13 cellular contexts compared by ENCODE assay signal in genomic region chr10:89699581-89700064, GRCh38. TPM values are rescaled to one million over a fixed set of nuclear protein-coding genes. Genes with fewer than 3 reads are reported as not detected.
DNase-seq lines count a peak whose midpoint lies in the region; ATAC-seq, FAIRE-seq and TF ChIP-seq lines count a peak whose summit lies in the region.
"Had no signal": no experiment of that assay in that cellular context is flagged by ENCODE, and none has a peak within 500 bp of the region (broad histone marks: within the 10 kb centered on the region; RNA-seq: fewer than 3 reads in every experiment).

No MANE protein-coding gene starts in this region.

- DNase-seq in CD4-positive, alpha-beta T cell, result no peak
- no peak for DNase-seq in H9
- DNase-seq in activated CD8-positive, alpha-beta T cell treated with anti-CD3 and anti-CD28 coated beads for 36 hours, result no peak
- peak; percentile 95 for DNase-seq in HepG2 (ENCODE audit: low spot score)
- DNase-seq in pons (ENCODE audit: low spot score), result no peak
- DNase-seq in ureter (ENCODE audit: low spot score), result no peak
- DNase-seq: activated effector memory CD4-positive, alpha-beta T cell treated with Interleukin-2 at 50 U/mL for 16 hours; DMS53; mesendoderm; NCI-H187 had no signal

- no peak for ATAC-seq in CD4-positive, alpha-beta T cell (ENCODE audit: poor library complexity)
- no peak for ATAC-seq in activated CD8-positive, alpha-beta T cell treated with anti-CD3 and anti-CD28 coated beads for 36 hours
- ATAC-seq in HepG2 (peak; percentile 77), HG02973 (IDR thresholded peaks at IDR 0.05; ENCODE audit: unreplicated experiment) (no peak), GM18505 (IDR thresholded peaks at IDR 0.05; ENCODE audit: unreplicated experiment) (no peak)

- BruUV-seq in HepG2 (replicated peaks; lab: Mats Ljungman, UMichigan), result no TSS peak

- peaks cover 4% of the 10 kb centered on the region for H3K79me1 ChIP-seq in H9 (ENCODE audit: insufficient read depth, low read depth, low read length, poor library complexity, severe bottlenecking)

- H3K23ac ChIP-seq in H9 (ENCODE audit: insufficient read length, low read depth, low read length), result no peak overlapping the region

- H3K4me2 ChIP-seq in H9 (ENCODE audit: insufficient read depth, insufficient read length, low read length) (no peak overlapping the region), HepG2 (ENCODE audit: low read depth, low read length) (peak overlapping the region; percentile 86)

- H3K36me3 ChIP-seq in HepG2 (replicated peaks in 1 of 2; ENCODE audit: control insufficient read depth in 1 of 2, insufficient read depth in 2 of 2, low read length in 2 of 2), result no peaks in the 10 kb centered on the region

- no peak overlapping the region for H3K14ac ChIP-seq in H9 (ENCODE audit: insufficient read depth, low read length)

- H3K4me1 Mint-ChIP-seq in CD4-positive, alpha-beta T cell (ENCODE audit: low read depth), result peaks cover 28% of the 10 kb centered on the region
- peaks cover 42 to 49% of the 10 kb centered on the region in 2 experiments for H3K4me1 Mint-ChIP-seq in H9
- peaks cover 23% of the 10 kb centered on the region for H3K4me1 Mint-ChIP-seq in activated CD8-positive, alpha-beta T cell treated with anti-CD3 and anti-CD28 coated beads for 36 hours (ENCODE audit: low read depth)

- in situ Hi-C loops in HepG2 (cut with HindIII; ENCODE audit: extremely low pct_ligation_motif_present, low pct_unique_long_range_greater_than_20kb), result loop anchor here (5.0 kb wide), 1 partner anchor 52 kb away; the partner anchor contains the start of gene PANK1

- H3K4me1 ChIP-seq in H9 (ENCODE audit: insufficient read depth, low read length) (no peaks in the 10 kb centered on the region; the same call in 1 of the 2 replicates), HepG2 (ENCODE audit: insufficient read depth, low read length) (peaks cover 56% of the 10 kb centered on the region)

- no peak overlapping the region for H3K18ac ChIP-seq in H9 (ENCODE audit: insufficient read length, low read depth, low read length)

- H2AFZ ChIP-seq in H9 (ENCODE audit: low read length) (no peak overlapping the region), HepG2 (ENCODE audit: low read length) (peak overlapping the region; percentile 24)

- H3K4me3 Mint-ChIP-seq in CD4-positive, alpha-beta T cell, result peak overlapping the region; percentile 69
- H3K4me3 Mint-ChIP-seq in H9, result peak overlapping the region; percentile 5 to 30; a peak in 4 of 5 replicates
- peak overlapping the region; percentile 46 for H3K4me3 Mint-ChIP-seq in activated CD8-positive, alpha-beta T cell treated with anti-CD3 and anti-CD28 coated beads for 36 hours
- H3K4me3 Mint-ChIP-seq: dendritic cell treated with granulocyte-macrophage colony-stimulating factor and Interleukin-4, amounts not matched to agents 40 ng/mL and 50 ng/mL, for 4 days had no signal

- no peak overlapping the region for H3K56ac ChIP-seq in H9 (ENCODE audit: insufficient read length, low read depth, low read length)

- H2BK20ac ChIP-seq in H9 (ENCODE audit: low read depth, low read length, poor library complexity, severe bottlenecking), result no peak overlapping the region

- no peak overlapping the region for H2BK15ac ChIP-seq in H9 (ENCODE audit: low read depth, low read length)

- no peaks in the 10 kb centered on the region for H3K9me3 Mint-ChIP-seq in CD4-positive, alpha-beta T cell
- no peaks in the 10 kb centered on the region; a peak in 1 of 5 replicates for H3K9me3 Mint-ChIP-seq in H9
- no peaks in the 10 kb centered on the region for H3K9me3 Mint-ChIP-seq in activated CD8-positive, alpha-beta T cell treated with anti-CD3 and anti-CD28 coated beads for 36 hours
- H3K9me3 Mint-ChIP-seq: dendritic cell treated with granulocyte-macrophage colony-stimulating factor and Interleukin-4, amounts not matched to agents 40 ng/mL and 50 ng/mL, for 4 days had no signal

- peaks cover 8% of the 10 kb centered on the region for H3K36me3 Mint-ChIP-seq in CD4-positive, alpha-beta T cell (ENCODE audit: low read depth)
- peaks cover 3 to 8% (median 4%) of the 10 kb centered on the region in 3 experiments; a peak in 6 of 7 replicates for H3K36me3 Mint-ChIP-seq in H9 (ENCODE audit: insufficient read depth in 1 of 3, low read depth in 3 of 3)
- peaks cover 2% of the 10 kb centered on the region for H3K36me3 Mint-ChIP-seq in activated CD8-positive, alpha-beta T cell treated with anti-CD3 and anti-CD28 coated beads for 36 hours (ENCODE audit: low read depth)

- peak overlapping the region; percentile 82 to 94 (median 93); a peak in 5 of 6 replicates for H3K4me3 ChIP-seq in HepG2 (replicated peaks in 1 of 3; ENCODE audit: insufficient read depth in 1 of 3, low read depth in 2 of 3, low read length in 3 of 3)

- TF ChIP-seq RAD21 in HepG2 (CRISPR knock-in tag; IDR thresholded peaks at IDR 0.05), result no peak

- H3K27me3 ChIP-seq in CD4-positive, alpha-beta T cell (ENCODE audit: control insufficient read depth, insufficient read depth, low read length), result no peaks in the 10 kb centered on the region
- H3K27me3 ChIP-seq in H9 (ENCODE audit: insufficient read depth, low read length) (no peaks in the 10 kb centered on the region), HepG2 (ENCODE audit: control insufficient read depth in 1 of 2, insufficient read depth in 2 of 2, low read length in 2 of 2) (peaks cover 0 to 7% of the 10 kb centered on the region in 2 experiments; a peak in 1 of 5 replicates)

- CTCF ChIA-PET in CD4-positive, alpha-beta T cell (lab: Charles Lee), result no interaction called here
- CTCF ChIA-PET in activated CD8-positive, alpha-beta T cell treated with anti-CD3 and anti-CD28 coated beads for 36 hours (lab: Charles Lee), result no interaction called here
- CTCF ChIA-PET in HepG2 (lab: Yijun Ruan, JAX; ENCODE audit: low intra/inter-chr PET ratio, low total read pairs), result no interaction called here

- POLR2A ChIA-PET in CD4-positive, alpha-beta T cell (lab: Charles Lee), result no interaction called here
- POLR2A ChIA-PET in activated CD8-positive, alpha-beta T cell treated with anti-CD3 and anti-CD28 coated beads for 36 hours (lab: Charles Lee), result no interaction called here
- POLR2A ChIA-PET in HepG2 (lab: Yijun Ruan, JAX), result interaction anchor here (1.1 to 3.8 kb wide), 4 partner anchors 44 to 67 kb away, joined by 3 to 41 read pairs (median 8); no protein-coding TSS in a partner anchor

- H3K27ac Mint-ChIP-seq in CD4-positive, alpha-beta T cell, result no peak overlapping the region
- no peak overlapping the region for H3K27ac Mint-ChIP-seq in H9
- H3K27ac Mint-ChIP-seq in activated CD8-positive, alpha-beta T cell treated with anti-CD3 and anti-CD28 coated beads for 36 hours, result no peak overlapping the region

- intact Hi-C loops in CD4-positive, alpha-beta T cell (cut with DNase I, micrococcal nuclease), result loop anchor here (2.0 to 10.0 kb wide), 9 partner anchors 55 to 1885 kb away; partner anchors contain the start of genes LIPA (in 2 of the 2), ATAD1 (in 1 of the 2), IFIT5 (in 1 of the 2) and PANK1 (in 1 of the 2)
- intact Hi-C loops in activated CD8-positive, alpha-beta T cell treated with anti-CD3 and anti-CD28 coated beads for 36 hours (cut with micrococcal nuclease), result loop anchor here (5.0 kb wide), 2 partner anchors 52 to 447 kb away; partner anchors contain the start of genes LIPA and PANK1
- intact Hi-C loops in HepG2 (cut with micrococcal nuclease; ENCODE audit: unreplicated experiment), result loop anchor here (2.0 kb wide), 2 partner anchors 125 to 273 kb away; no protein-coding TSS in a partner anchor

- TF ChIP-seq EP300 in HepG2 (IDR thresholded peaks at IDR 0.05; ENCODE audit: low read depth in 2 of 2, low read length in 2 of 2) (peak; percentile 38 to 82; a peak in 3 of 4 replicates), HepG2 (CRISPR knock-in tag; IDR thresholded peaks at IDR 0.05; ENCODE audit: borderline replicate concordance) (peak; percentile 58; the same call in 1 of the 2 replicates)

- no peak overlapping the region for H4K8ac ChIP-seq in H9 (replicated peaks; ENCODE audit: insufficient read length, low read depth, low read length)

- no peaks in the 10 kb centered on the region for H3K23me2 ChIP-seq in H9 (ENCODE audit: insufficient read length, low read depth, low read length, poor library complexity, severe bottlenecking)

- H3K79me2 ChIP-seq in H9 (ENCODE audit: insufficient read depth, low read length) (peaks cover 22% of the 10 kb centered on the region; the same call in 1 of the 2 replicates), HepG2 (ENCODE audit: insufficient read depth, low read length) (peaks cover 38% of the 10 kb centered on the region)

- no peak overlapping the region for H3K4ac ChIP-seq in H9 (ENCODE audit: low read depth, low read length)

- TF ChIP-seq CTCF in CD4-positive, alpha-beta T cell (IDR thresholded peaks at IDR 0.05), result no peak
- no peak for TF ChIP-seq CTCF in H9 (conservative IDR thresholded peaks at IDR 0.05)
- no peak for TF ChIP-seq CTCF in activated CD8-positive, alpha-beta T cell treated with anti-CD3 and anti-CD28 coated beads for 36 hours (IDR thresholded peaks at IDR 0.05)
- 0 out of 2 replicates have a peak, but pooled peaks have one; percentile 12 for TF ChIP-seq CTCF in HepG2 (CRISPR knock-in tag; IDR thresholded peaks at IDR 0.05)

- no peaks in the 10 kb centered on the region for H3K9me3 ChIP-seq in CD4-positive, alpha-beta T cell (ENCODE audit: control insufficient read depth, low read length)
- H3K9me3 ChIP-seq in H9 (ENCODE audit: control insufficient read depth, low read depth, low read length) (no peaks in the 10 kb centered on the region), HepG2 (ENCODE audit: low read length) (no peaks in the 10 kb centered on the region)

- no peak overlapping the region for H2BK120ac ChIP-seq in H9 (ENCODE audit: low read depth, low read length, poor library complexity, severe bottlenecking)

- H4K5ac ChIP-seq in H9 (ENCODE audit: insufficient read length, low read depth, low read length), result no peak overlapping the region

- H4K91ac ChIP-seq in H9 (ENCODE audit: insufficient read length, low read depth, low read length), result no peak overlapping the region

- no CpG with 5 or more reads among the region's 2 CpGs for WGBS in H9 (ENCODE audit: extremely low coverage, insufficient read length, low lambda C conversion rate)
- WGBS in HepG2 (ENCODE audit: low lambda C conversion rate), result 0% methylated on average over 2 of the region's 2 CpGs

- no peaks in the 10 kb centered on the region for H3K27me3 Mint-ChIP-seq in CD4-positive, alpha-beta T cell
- H3K27me3 Mint-ChIP-seq in H9 (ENCODE audit: low read depth), result no peaks in the 10 kb centered on the region
- H3K27me3 Mint-ChIP-seq in activated CD8-positive, alpha-beta T cell treated with anti-CD3 and anti-CD28 coated beads for 36 hours, result no peaks in the 10 kb centered on the region
- H3K27me3 Mint-ChIP-seq: dendritic cell treated with granulocyte-macrophage colony-stimulating factor and Interleukin-4, amounts not matched to agents 40 ng/mL and 50 ng/mL, for 4 days had no signal

- no peak overlapping the region for H3K9ac ChIP-seq in H9 (ENCODE audit: extremely low read depth, insufficient read length, low read length)
- peak overlapping the region; percentile 81 for H3K9ac ChIP-seq in HepG2 (ENCODE audit: insufficient read depth, low read depth, low read length)

- no peak overlapping the region for H3K27ac ChIP-seq in CD4-positive, alpha-beta T cell (ENCODE audit: low read depth, low read length)
- H3K27ac ChIP-seq in H9 (ENCODE audit: insufficient read length, low read depth, low read length) (no peak overlapping the region), HepG2 (ENCODE audit: extremely low read length, insufficient read depth, low read length) (peak overlapping the region; percentile 91)

- H4K20me1 ChIP-seq in H9 (ENCODE audit: control insufficient read depth, insufficient read depth, insufficient read length) (no peaks in the 10 kb centered on the region), HepG2 (ENCODE audit: insufficient read depth, low read length) (no peaks in the 10 kb centered on the region)

- TF ChIP-seq POLR2A in HepG2 (IDR thresholded peaks at IDR 0.05; ENCODE audit: insufficient read depth in 1 of 2, low read depth in 2 of 2, low read length in 2 of 2) (no peak; a peak in 1 of 4 replicates), GM18505 (IDR thresholded peaks at IDR 0.05; ENCODE audit: borderline replicate concordance, extremely low read depth, insufficient read depth, insufficient read length) (no peak)

- peak; percentile 93 for FAIRE-seq in HepG2 (lab: Jason Lieb, UNC)

- H2BK12ac ChIP-seq in H9 (ENCODE audit: insufficient read length, low read depth, low read length), result no peak overlapping the region

- no peak overlapping the region for H3T11ph ChIP-seq in H9 (ENCODE audit: low read length)

- H2BK5ac ChIP-seq in H9 (ENCODE audit: insufficient read length, low read length), result no peak overlapping the region

- H2AK5ac ChIP-seq in H9 (ENCODE audit: insufficient read length, low read length), result no peak overlapping the region

RNA-seq across cellular contexts. Expression of gene KIF20B, which starts 1.8 kb away (rescaled TPM):
- 10 to 100 TPM; 17.1 to 18.4 TPM for total RNA-seq in CD4-positive, alpha-beta T cell
- total RNA-seq in H9 (2021) (59.1 and 59.7 TPM in 2 replicates), HepG2 (2016; rRNA removed; fragmentation: Illumina TruSeq; extraction: Trizol) (38.6 and 83.9 TPM in 2 replicates), ureter (7.4 TPM)
- total RNA-seq in activated CD8-positive, alpha-beta T cell treated with anti-CD3 and anti-CD28 coated beads for 36 hours, result 10 to 100 TPM; 58.1 to 63.2 TPM
- total RNA-seq in HepG2 (2016; cell fraction: cytosol; rRNA removed; fragmentation: Illumina TruSeq; extraction: Trizol; ENCODE audit: low read depth), result 21.6 and 26.9 TPM in 2 replicates
- total RNA-seq in HepG2 (2016; cell fraction: insoluble cytoplasmic fraction; rRNA removed; fragmentation: Illumina TruSeq; extraction: Trizol), result 33.9 and 79.2 TPM in 2 replicates
- 14.5 and 17.8 TPM in 2 replicates for total RNA-seq in HepG2 (2016; cell fraction: membrane; rRNA removed; fragmentation: Illumina TruSeq; extraction: Trizol)
- 56.9 and 63.7 TPM in 2 replicates for total RNA-seq in HepG2 (2016; cell fraction: nucleus; rRNA removed; fragmentation: Illumina TruSeq; extraction: Trizol)
- polyA plus RNA-seq in HepG2 (2011; rRNA removed), result 1.8 and 3.5 TPM in 2 replicates
- 0.83 and 1.0 TPM in 2 replicates for polyA plus RNA-seq in HepG2 (2011; cell fraction: cytosol; rRNA removed)
- polyA plus RNA-seq in HepG2 (2011; cell fraction: nucleus; rRNA removed), result 1.9 and 2.6 TPM in 2 replicates
- polyA plus RNA-seq in HepG2 (2012), result 4.1 and 9.6 TPM in 2 replicates
- polyA plus RNA-seq in HepG2 (2016; cell fraction: cytosol; fragmentation: Illumina TruSeq; extraction: Trizol; ENCODE audit: low read depth), result 0.58 and 0.72 TPM in 2 replicates
- 32.9 and 35.2 TPM in 2 replicates for polyA plus RNA-seq in HepG2 (2016; cell fraction: insoluble cytoplasmic fraction; fragmentation: Illumina TruSeq; extraction: Trizol; ENCODE audit: low read depth)
- 1.9 and 2.7 TPM in 2 replicates for polyA plus RNA-seq in HepG2 (2016; cell fraction: membrane; fragmentation: Illumina TruSeq; extraction: Trizol; ENCODE audit: low read depth)
- 29.1 and 31.9 TPM in 2 replicates for polyA plus RNA-seq in HepG2 (2016; cell fraction: nucleus; fragmentation: Illumina TruSeq; extraction: Trizol; ENCODE audit: insufficient read depth, low read depth)
- 3.3 and 14.6 TPM in 2 replicates for polyA minus RNA-seq in HepG2 (2011; rRNA and poly(A)+ RNA removed; ENCODE audit: low replicate concordance)
- 4.2 and 4.9 TPM in 2 replicates for polyA minus RNA-seq in HepG2 (2011; cell fraction: cytosol; rRNA and poly(A)+ RNA removed)
- 12.7 and 17.1 TPM in 2 replicates for polyA minus RNA-seq in HepG2 (2011; cell fraction: nucleus; rRNA and poly(A)+ RNA removed)

RNA-seq across cellular contexts. Expression of gene PANK1, which starts 54.6 kb away (rescaled TPM):
- total RNA-seq in CD4-positive, alpha-beta T cell, result under 1 TPM; 0.55 to 0.61 TPM
- total RNA-seq in H9 (2021), result 33.2 and 35.7 TPM in 2 replicates
- total RNA-seq in activated CD8-positive, alpha-beta T cell treated with anti-CD3 and anti-CD28 coated beads for 36 hours, result 1 to 10 TPM; 2.3 to 3.9 TPM
- total RNA-seq in HepG2 (2016; rRNA removed; fragmentation: Illumina TruSeq; extraction: Trizol), result 33.3 and 46.5 TPM in 2 replicates
- 6.8 and 8.5 TPM in 2 replicates for total RNA-seq in HepG2 (2016; cell fraction: cytosol; rRNA removed; fragmentation: Illumina TruSeq; extraction: Trizol; ENCODE audit: low read depth)
- 34.1 and 46.4 TPM in 2 replicates for total RNA-seq in HepG2 (2016; cell fraction: insoluble cytoplasmic fraction; rRNA removed; fragmentation: Illumina TruSeq; extraction: Trizol)
- 25.9 and 26.8 TPM in 2 replicates for total RNA-seq in HepG2 (2016; cell fraction: membrane; rRNA removed; fragmentation: Illumina TruSeq; extraction: Trizol)
- 25.0 and 33.6 TPM in 2 replicates for total RNA-seq in HepG2 (2016; cell fraction: nucleus; rRNA removed; fragmentation: Illumina TruSeq; extraction: Trizol)
- 15.6 and 18.2 TPM in 2 replicates for polyA plus RNA-seq in HepG2 (2011; rRNA removed)
- polyA plus RNA-seq in HepG2 (2011; cell fraction: cytosol; rRNA removed), result 10.3 and 15.1 TPM in 2 replicates
- 4.2 and 6.1 TPM in 2 replicates for polyA plus RNA-seq in HepG2 (2011; cell fraction: nucleus; rRNA removed)
- polyA plus RNA-seq in HepG2 (2012), result 15.3 and 17.5 TPM in 2 replicates
- 5.7 and 6.2 TPM in 2 replicates for polyA plus RNA-seq in HepG2 (2016; cell fraction: cytosol; fragmentation: Illumina TruSeq; extraction: Trizol; ENCODE audit: low read depth)
- polyA plus RNA-seq in HepG2 (2016; cell fraction: insoluble cytoplasmic fraction; fragmentation: Illumina TruSeq; extraction: Trizol; ENCODE audit: low read depth), result 43.3 and 44.9 TPM in 2 replicates
- 17.9 and 18.2 TPM in 2 replicates for polyA plus RNA-seq in HepG2 (2016; cell fraction: membrane; fragmentation: Illumina TruSeq; extraction: Trizol; ENCODE audit: low read depth)
- 22.4 and 26.9 TPM in 2 replicates for polyA plus RNA-seq in HepG2 (2016; cell fraction: nucleus; fragmentation: Illumina TruSeq; extraction: Trizol; ENCODE audit: insufficient read depth, low read depth)
- polyA minus RNA-seq in HepG2 (2011; rRNA and poly(A)+ RNA removed; ENCODE audit: low replicate concordance), result 15.5 and 17.6 TPM in 2 replicates
- polyA minus RNA-seq in HepG2 (2011; cell fraction: cytosol; rRNA and poly(A)+ RNA removed), result 15.5 and 15.7 TPM in 2 replicates
- 18.3 and 31.2 TPM in 2 replicates for polyA minus RNA-seq in HepG2 (2011; cell fraction: nucleus; rRNA and poly(A)+ RNA removed)
- 4.8 TPM for total RNA-seq in ureter

Comparison
In these comparisons a context has a peak if more than half of its experiments do, and no peak if none do; other contexts are left out.
1. H3K4me3 Mint-ChIP-seq: peak in every context shown above with its lines; median percentile 69 in CD4-positive, alpha-beta T cell; 46 in activated CD8-positive, alpha-beta T cell treated with anti-CD3 and anti-CD28 coated beads for 36 hours; 18 in H9.